25 cellular contexts compared by ENCODE assay signal in the genomic region with DNA sequence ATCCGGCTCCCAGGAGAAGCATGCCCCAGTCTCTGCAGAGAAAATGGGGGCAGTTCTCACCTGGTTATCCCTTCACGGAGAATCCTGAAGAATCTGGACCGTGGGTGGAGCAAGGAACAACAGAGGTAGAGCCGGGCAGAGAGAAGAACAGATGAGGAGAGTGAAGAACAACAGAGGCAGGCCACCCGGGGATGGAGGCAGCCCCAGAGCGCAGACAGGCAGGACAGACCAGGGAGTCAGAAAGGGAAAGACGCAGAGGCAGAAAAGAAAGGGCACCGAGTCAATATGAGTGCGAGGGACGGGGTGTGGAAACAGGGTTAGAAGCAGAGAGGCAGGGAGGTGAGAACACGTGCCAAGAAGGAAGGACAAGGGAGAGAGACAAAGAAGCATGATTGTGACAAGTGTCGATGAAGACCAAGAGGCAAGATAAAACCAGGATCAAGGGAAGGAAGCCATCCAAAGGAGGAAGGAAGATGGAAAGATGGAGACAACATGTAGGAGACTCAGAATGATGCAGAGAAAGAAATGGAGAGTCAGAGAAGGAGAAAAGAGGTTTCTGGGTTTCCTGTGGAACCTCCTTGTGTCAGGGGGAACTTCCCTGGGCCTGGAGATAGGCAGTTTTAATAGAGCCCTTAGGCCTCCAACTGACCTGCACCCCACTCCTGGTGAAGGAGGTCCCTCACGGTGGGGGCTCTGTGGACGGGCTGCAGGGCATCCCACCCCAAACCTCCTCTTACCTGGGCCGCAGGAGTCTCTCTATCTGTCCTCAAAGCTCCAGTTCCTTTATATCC. TPM values are rescaled to one million over a fixed set of nuclear protein-coding genes. Genes with fewer than 3 reads are reported as not detected.
"Had no signal": no experiment of that assay in that cellular context is flagged by ENCODE, and none has a peak within 500 bp of the region (broad histone marks: within the 10 kb centered on the region; RNA-seq: fewer than 3 reads in every experiment).

TSS of gene MYH6 (minus strand) at position 758 of the 791 bp plus-strand sequence. CDS start 1,050 bp downstream, outside the sequence.

- H3K27me3 ChIP-seq: body of pancreas, colonic mucosa, ovary, thyroid gland had no signal

- H3K36me3 ChIP-seq: colonic mucosa, ovary, sigmoid colon, spleen, thyroid gland had no signal

- H3K27ac Mint-ChIP-seq: activated CD4-positive, alpha-beta T cell treated with anti-CD3 and anti-CD28 coated beads for 36 hours; activated naive CD8-positive, alpha-beta T cell treated with anti-CD3 and anti-CD28 coated beads, Interleukin-2, amount 10 ng/mL, durations not matched to agents 7 days and 5 days; stimulated activated naive B cell treated with anti-CD40 and anti-IgM and Interleukin-4, amounts not matched to agents 10 μg/mL and 1 μg/mL and 100 μg/mL, for 72 hours; T-helper 2 cell treated with Interferon-gamma antibody and Interleukin-4, amounts not matched to agents 5 μg/mL and 100 μg/mL, for 36 hours; WTC11 had no signal

- H3K36me3 Mint-ChIP-seq: activated naive CD8-positive, alpha-beta T cell treated with anti-CD3 and anti-CD28 coated beads, Interleukin-2, amount 10 ng/mL, durations not matched to agents 7 days and 5 days; stimulated activated naive B cell treated with anti-CD40 and anti-IgM and Interleukin-4, amounts not matched to agents 10 μg/mL and 1 μg/mL and 100 μg/mL, for 72 hours; WTC11 had no signal

- H3K27ac ChIP-seq: body of pancreas, colonic mucosa, ovary, sigmoid colon, spleen, thyroid gland had no signal

- H3K9me3 ChIP-seq: body of pancreas, colonic mucosa, ovary, sigmoid colon, spleen, thyroid gland had no signal

- ATAC-seq: activated CD4-positive, alpha-beta T cell treated with anti-CD3 and anti-CD28 coated beads for 36 hours; body of pancreas; stimulated activated naive B cell treated with anti-CD40 and anti-IgM and Interleukin-4, amounts not matched to agents 10 μg/mL and 1 μg/mL and 100 μg/mL, for 72 hours; WTC11 had no signal

- H3K4me3 ChIP-seq: body of pancreas, colonic mucosa, lung, ovary, sigmoid colon, spleen, thyroid gland had no signal

- H3K4me1 Mint-ChIP-seq: activated CD4-positive, alpha-beta T cell treated with anti-CD3 and anti-CD28 coated beads for 36 hours; central memory CD8-positive, alpha-beta T cell had no signal

- FAIRE-seq: frontal cortex, TTC549 had no signal

- H3K4me1 ChIP-seq: body of pancreas, colonic mucosa, sigmoid colon, spleen, thyroid gland had no signal

- H3K9me3 Mint-ChIP-seq: activated naive CD8-positive, alpha-beta T cell treated with anti-CD3 and anti-CD28 coated beads, Interleukin-2, amount 10 ng/mL, durations not matched to agents 7 days and 5 days; central memory CD8-positive, alpha-beta T cell; neural crest cell; stimulated activated naive B cell treated with anti-CD40 and anti-IgM and Interleukin-4, amounts not matched to agents 10 μg/mL and 1 μg/mL and 100 μg/mL, for 72 hours; T-helper 2 cell treated with Interferon-gamma antibody and Interleukin-4, amounts not matched to agents 5 μg/mL and 100 μg/mL, for 36 hours; WTC11 had no signal

- H3K4me3 Mint-ChIP-seq: activated CD4-positive, alpha-beta T cell treated with anti-CD3 and anti-CD28 coated beads for 36 hours; activated naive CD8-positive, alpha-beta T cell treated with anti-CD3 and anti-CD28 coated beads, Interleukin-2, amount 10 ng/mL, durations not matched to agents 7 days and 5 days; central memory CD8-positive, alpha-beta T cell; neural crest cell; stimulated activated naive B cell treated with anti-CD40 and anti-IgM and Interleukin-4, amounts not matched to agents 10 μg/mL and 1 μg/mL and 100 μg/mL, for 72 hours; T-helper 2 cell treated with Interferon-gamma antibody and Interleukin-4, amounts not matched to agents 5 μg/mL and 100 μg/mL, for 36 hours; WTC11 had no signal

- DNase-seq: activated CD4-positive, alpha-beta T cell treated with anti-CD3 and anti-CD28 coated beads for 36 hours; activated CD4-positive, alpha-beta T cell treated with anti-CD3 and anti-CD28 coated beads, Interleukin-2, amount 50 U/mL, for 48 hours; activated naive CD4-positive, alpha-beta T cell treated with Interleukin-2 at 50 U/mL for 16 hours; activated naive CD8-positive, alpha-beta T cell treated with anti-CD3 and anti-CD28 coated beads, Interleukin-2, amount 10 ng/mL, durations not matched to agents 7 days and 5 days; activated T-cell treated with anti-CD3 and anti-CD28 coated beads for 4 hours; amygdala; body of pancreas; colonic mucosa; erythroblast; head of caudate nucleus; ovary; sigmoid colon; spleen; stimulated activated CD4-positive, alpha-beta T cell treated with anti-CD3 and anti-CD28 coated beads, Interleukin-4, amount 100 ng/mL, for 4 hours; stimulated activated naive B cell treated with anti-CD40 and anti-IgM and Interleukin-4, amounts not matched to agents 10 μg/mL and 1 μg/mL and 100 μg/mL, for 72 hours; thyroid gland had no signal

RNA-seq across cellular contexts. Expression of gene MYH6, which starts in this region (rescaled TPM):
- total RNA-seq: activated naive CD8-positive, alpha-beta T cell treated with anti-CD3 and anti-CD28 coated beads, Interleukin-2, amount 10 ng/mL, durations not matched to agents 7 days and 5 days; frontal cortex; neural crest cell; pulmonary artery endothelial cell; sigmoid colon; thyroid gland had no signal
- polyA plus RNA-seq: urinary bladder had no signal
